21 cellular contexts compared by ENCODE assay signal in the genomic region with DNA sequence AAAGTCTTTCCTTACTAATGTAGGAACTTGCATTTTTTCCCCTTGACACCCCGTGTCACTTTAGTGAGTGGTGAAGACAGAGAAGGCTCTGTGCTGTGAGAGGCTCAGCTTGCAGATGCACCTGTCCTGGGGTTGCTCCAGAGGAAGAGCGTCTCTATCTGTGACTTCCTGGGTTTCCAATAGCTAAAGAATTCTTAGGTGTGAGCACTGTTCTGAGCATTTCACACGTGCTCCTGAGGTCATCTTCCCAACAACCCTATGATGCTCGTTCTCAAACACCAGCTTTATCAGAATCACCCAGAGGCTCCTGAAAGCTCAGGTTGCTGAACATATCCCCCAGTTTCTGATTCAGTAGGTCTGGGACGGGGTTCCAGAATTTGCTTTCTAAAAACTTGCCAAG. TPM values are rescaled to one million over a fixed set of nuclear protein-coding genes. Genes with fewer than 3 reads are reported as not detected.
"Had no signal": no experiment of that assay in that cellular context is flagged by ENCODE, and none has a peak within 500 bp of the region (broad histone marks: within the 10 kb centered on the region; RNA-seq: fewer than 3 reads in every experiment).

No MANE protein-coding gene starts in this region.

- DNase-seq: effector CD4-positive, alpha-beta T cell; endodermal cell; erythroblast; heart left ventricle; hypothalamus; islet precursor cell; midbrain; nephron progenitor cell; right lobe of liver; stimulated activated CD4-positive, alpha-beta T cell treated with anti-CD3 and anti-CD28 coated beads, Interleukin-15, amount 100 ng/mL, for 24 hours; stimulated activated CD4-positive, alpha-beta T cell treated with anti-CD3 and anti-CD28 coated beads, Interleukin-1b, Interleukin-23, amount 100 ng/mL, for 48 hours; stimulated activated CD4-positive, alpha-beta T cell treated with anti-CD3 and anti-CD28 coated beads, Interleukin-4, amount 100 ng/mL, for 24 hours; tibial artery had no signal

- H3K79me2 ChIP-seq: parathyroid adenoma had no signal

- H3K4me3 Mint-ChIP-seq: endodermal cell; memory B cell; nephron progenitor cell; stimulated activated memory B cell treated with anti-CD40 and anti-IgM and Interleukin-4, amounts not matched to agents 10 μg/mL and 1 μg/mL and 100 μg/mL, for 72 hours; stimulated activated naive CD8-positive, alpha-beta T cell treated with anti-CD3 and anti-CD28 coated beads, Interleukin-15, Interleukin-2, amounts not matched to agents 100 ng/mL and 50 ng/mL, for 24 hours had no signal

- H2AFZ ChIP-seq: parathyroid adenoma had no signal

- H3K9me3 ChIP-seq: prostate gland, right lobe of liver had no signal

- H3K27ac ChIP-seq: coronary artery, heart left ventricle, parathyroid adenoma, prostate gland, right lobe of liver, tibial artery had no signal

- H3K9me3 Mint-ChIP-seq: stimulated activated naive CD8-positive, alpha-beta T cell treated with anti-CD3 and anti-CD28 coated beads, Interleukin-15, Interleukin-2, amounts not matched to agents 100 ng/mL and 50 ng/mL, for 24 hours had no signal

- H3K4me1 Mint-ChIP-seq: memory B cell; nephron progenitor cell; stimulated activated memory B cell treated with anti-CD40 and anti-IgM and Interleukin-4, amounts not matched to agents 10 μg/mL and 1 μg/mL and 100 μg/mL, for 72 hours had no signal

- H3K4me3 ChIP-seq: coronary artery, heart left ventricle, prostate gland, right lobe of liver, tibial artery had no signal

- ATAC-seq: heart left ventricle; left lobe of liver; stimulated activated memory B cell treated with anti-CD40 and anti-IgM and Interleukin-4, amounts not matched to agents 10 μg/mL and 1 μg/mL and 100 μg/mL, for 72 hours had no signal

- H3K27ac Mint-ChIP-seq: memory B cell; nephron progenitor cell; stimulated activated memory B cell treated with anti-CD40 and anti-IgM and Interleukin-4, amounts not matched to agents 10 μg/mL and 1 μg/mL and 100 μg/mL, for 72 hours; stimulated activated naive CD8-positive, alpha-beta T cell treated with anti-CD3 and anti-CD28 coated beads, Interleukin-15, Interleukin-2, amounts not matched to agents 100 ng/mL and 50 ng/mL, for 24 hours had no signal

- H3K36me3 Mint-ChIP-seq: memory B cell; stimulated activated memory B cell treated with anti-CD40 and anti-IgM and Interleukin-4, amounts not matched to agents 10 μg/mL and 1 μg/mL and 100 μg/mL, for 72 hours had no signal

- H3K27me3 ChIP-seq: right lobe of liver had no signal

- H3K4me1 ChIP-seq: heart left ventricle, parathyroid adenoma, prostate gland, right lobe of liver, tibial artery had no signal

- H3K36me3 ChIP-seq: heart left ventricle, prostate gland, right lobe of liver, tibial artery had no signal

RNA-seq across cellular contexts. Expression of gene CTSV, which starts 6.4 kb away (rescaled TPM):
- total RNA-seq: ureter had no signal
